12 cellular contexts compared by ENCODE assay signal in the genomic region with DNA sequence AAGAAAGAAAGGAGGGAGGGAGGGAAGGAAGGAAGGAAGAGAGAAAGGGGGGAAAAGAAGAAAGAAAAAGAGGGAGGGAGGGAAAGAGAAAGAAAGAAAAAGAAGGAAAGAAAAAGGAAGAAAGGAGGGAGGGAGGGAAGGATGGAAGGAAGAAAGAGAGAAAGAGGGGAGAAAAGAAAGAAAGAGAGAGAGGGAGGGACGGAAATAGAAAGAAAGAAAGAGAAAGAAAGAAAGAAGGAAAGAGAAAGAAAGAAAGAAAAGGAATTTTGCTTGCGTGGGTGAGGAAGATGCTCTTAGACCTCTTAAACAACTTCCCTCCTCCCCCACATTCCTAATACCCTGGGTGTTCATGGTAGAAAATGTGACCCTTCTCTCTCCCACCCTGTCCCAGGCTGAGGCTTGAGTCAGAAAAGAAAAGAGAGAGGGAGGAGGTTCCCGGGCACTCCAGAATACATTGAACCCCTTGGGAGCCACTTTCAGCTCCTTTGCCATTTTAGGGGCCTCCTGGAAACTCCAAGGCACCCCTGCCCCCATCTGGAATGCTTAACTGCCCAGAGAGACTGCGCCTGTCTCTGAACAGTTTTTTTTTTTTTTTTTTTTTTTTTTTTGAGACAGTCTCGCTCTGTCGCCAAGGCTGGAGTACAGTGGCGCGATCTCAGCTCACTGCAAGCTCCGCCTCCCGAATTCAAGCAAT. TPM values are rescaled to one million over a fixed set of nuclear protein-coding genes. Genes with fewer than 3 reads are reported as not detected.
A peak's percentile ranks its signal among the peaks of the same experiment; 100 is the strongest.
DNase-seq lines count a peak whose midpoint lies in the region; ATAC-seq and TF ChIP-seq lines count a peak whose summit lies in the region.
"Had no signal": no experiment of that assay in that cellular context is flagged by ENCODE, and none has a peak within 500 bp of the region (broad histone marks: within the 10 kb centered on the region; RNA-seq: fewer than 3 reads in every experiment).

No MANE protein-coding gene starts in this region.

- POLR2A ChIA-PET in BJ (lab: Charles Lee) = no interaction called here

- DNase-seq in BJ (ENCODE audit: low read depth) (no peak), endodermal cell (no peak), omental fat pad (ENCODE audit: low spot score) (no peak), NCI-H1436 (lab: John Stamatoyannopoulos, UW) (no peak), NCI-H446 treated with DMSO at 0.1 percent for 48 hours (lab: John Stamatoyannopoulos, UW) (no peak)
- DNase-seq in Jurkat, Clone E6-1 (ENCODE audit: low read depth, low spot score) = no peak
- DNase-seq: activated naive CD4-positive, alpha-beta T cell treated with Interleukin-2 at 50 U/mL for 16 hours; kidney; OCI-M1; retina had no signal

- H3K27ac Mint-ChIP-seq in endodermal cell = no peak overlapping the region

- no peak for TF ChIP-seq CTCF in BJ (IDR thresholded peaks at IDR 0.05; ENCODE audit: insufficient read depth, low read depth, low read length)
- TF ChIP-seq CTCF in endodermal cell (conservative IDR thresholded peaks at IDR 0.05) = no peak
- no peak for TF ChIP-seq CTCF in omental fat pad (IDR thresholded peaks at IDR 0.05)

- H3K36me3 ChIP-seq in BJ (ENCODE audit: control insufficient read depth, insufficient read depth, low read length) (no peaks in the 10 kb centered on the region), endodermal cell (ENCODE audit: control insufficient read depth, insufficient read depth, low read length) (no peaks in the 10 kb centered on the region)

- no peaks in the 10 kb centered on the region for H3K4me1 Mint-ChIP-seq in endodermal cell

- H3K4me3 Mint-ChIP-seq in endodermal cell = no peak overlapping the region

- H3K9ac ChIP-seq in endodermal cell (ENCODE audit: extremely low read depth, low read length, poor library complexity, severe bottlenecking) = no peak overlapping the region

- H3K4me1 ChIP-seq in endodermal cell (ENCODE audit: control insufficient read depth, insufficient read depth, low read length) = no peaks in the 10 kb centered on the region

- H3K27me3 ChIP-seq in BJ (ENCODE audit: control insufficient read depth, insufficient read depth, low read length) (peaks cover 1% of the 10 kb centered on the region), endodermal cell (ENCODE audit: control insufficient read depth, insufficient read depth, low read length, poor library complexity, severe bottlenecking) (no peaks in the 10 kb centered on the region)

- ATAC-seq in omental fat pad (ENCODE audit: low FRiP score) (peak; percentile 58), HG03025 (IDR thresholded peaks at IDR 0.05; ENCODE audit: low FRiP score, unreplicated experiment) (no peak), HG02588 (IDR thresholded peaks at IDR 0.05; ENCODE audit: unreplicated experiment) (no peak)

- H3K27ac ChIP-seq in endodermal cell (ENCODE audit: low read depth, low read length) = peak overlapping the region; percentile 53

- CTCF ChIA-PET in BJ (lab: Yijun Ruan, JAX) = interaction anchor here (0.6 to 8.2 kb wide), 14 partner anchors 8 to 227 kb away, joined by 3 to 75 read pairs (median 22); partner anchors contain the start of genes ANGPTL4, KANK3, MARCHF2 and MYO1F

- H3K9me3 Mint-ChIP-seq in endodermal cell = peaks cover 5% of the 10 kb centered on the region

- no peaks in the 10 kb centered on the region for H3K9me3 ChIP-seq in endodermal cell (ENCODE audit: control insufficient read depth, low read length)

- 43% methylated on average over 8 to 9 of the region's 10 CpGs for WGBS in endodermal cell (ENCODE audit: insufficient coverage in 1 of 2, insufficient read length in 1 of 2), 2 experiments

- H3K4me3 ChIP-seq in BJ (ENCODE audit: low read depth, low read length) (peak overlapping the region; percentile 2; the same call in 1 of the 2 replicates), endodermal cell (ENCODE audit: low read length) (no peak overlapping the region)
- peak overlapping the region; percentile 22; the same call in 1 of the 2 replicates for H3K4me3 ChIP-seq in Jurkat, Clone E6-1 (ENCODE audit: low read length)

- no peaks in the 10 kb centered on the region for H3K36me3 Mint-ChIP-seq in endodermal cell (ENCODE audit: low read depth)

- peaks cover 24% of the 10 kb centered on the region for H3K27me3 Mint-ChIP-seq in endodermal cell (ENCODE audit: insufficient read depth)

RNA-seq across cellular contexts. Expression of gene KANK3, which starts 9.2 kb away (rescaled TPM):
- 0.02 TPM in 1 of 2 replicates, not detected in the other for polyA plus RNA-seq in BJ (2011; rRNA removed)
- not detected in 2 replicates for polyA minus RNA-seq in BJ (2011; rRNA and poly(A)+ RNA removed)
- 1.7 TPM for polyA plus RNA-seq in Jurkat, Clone E6-1 (2012; ENCODE audit: insufficient read depth, insufficient read length)
- total RNA-seq in endodermal cell (1 to 10 TPM; 2.3 to 2.6 TPM), omental fat pad (10 to 100 TPM in 3 of 4 donors, 1 to 10 TPM in 1; 7.1 to 48.7 (median 18.9) TPM)
- polyA plus RNA-seq in endodermal cell (2013, experiment 1 of 2) = 1.6 TPM
- 1.4 TPM for polyA plus RNA-seq in endodermal cell (2013, experiment 2 of 2)

RNA-seq across cellular contexts. Expression of gene ANGPTL4, which starts 11.7 kb away (rescaled TPM):
- 2.2 and 3.2 TPM in 2 replicates for polyA plus RNA-seq in BJ (2011; rRNA removed)
- polyA minus RNA-seq in BJ (2011; rRNA and poly(A)+ RNA removed) = 0.93 and 1.7 TPM in 2 replicates
- polyA plus RNA-seq in Jurkat, Clone E6-1 (2012; ENCODE audit: insufficient read depth, insufficient read length) = 1.4 TPM
- total RNA-seq in endodermal cell = 10 to 100 TPM; 10.9 to 13.2 TPM
- 4.2 TPM for polyA plus RNA-seq in endodermal cell (2013, experiment 1 of 2)
- polyA plus RNA-seq in endodermal cell (2013, experiment 2 of 2) = 2.9 TPM
- 100 to 1,000 TPM in 3 of 4 donors, 10 to 100 TPM in 1; 62.6 to 405 (median 250) TPM for total RNA-seq in omental fat pad

RNA-seq across cellular contexts. Expression of gene RPS28, which starts 31.0 kb away (rescaled TPM):
- polyA plus RNA-seq in BJ (2011; rRNA removed) = 371 and 525 TPM in 2 replicates
- 349 and 391 TPM in 2 replicates for polyA minus RNA-seq in BJ (2011; rRNA and poly(A)+ RNA removed)
- polyA plus RNA-seq in Jurkat, Clone E6-1 (2012; ENCODE audit: insufficient read depth, insufficient read length) = 1,014 TPM
- total RNA-seq in endodermal cell (1,000 to 10,000 TPM; 1,512 to 1,809 TPM), omental fat pad (100 to 1,000 TPM; 420 to 679 (median 534) TPM)
- 1,091 TPM for polyA plus RNA-seq in endodermal cell (2013, experiment 1 of 2)
- polyA plus RNA-seq in endodermal cell (2013, experiment 2 of 2) = 978 TPM

RNA-seq across cellular contexts. Expression of gene NDUFA7, which starts 31.1 kb away (rescaled TPM):
- 40.5 and 48.3 TPM in 2 replicates for polyA plus RNA-seq in BJ (2011; rRNA removed)
- polyA minus RNA-seq in BJ (2011; rRNA and poly(A)+ RNA removed) = 53.5 and 85.5 TPM in 2 replicates
- polyA plus RNA-seq in Jurkat, Clone E6-1 (2012; ENCODE audit: insufficient read depth, insufficient read length) = 195 TPM
- total RNA-seq in endodermal cell (10 to 100 TPM; 75.7 to 86.2 TPM), omental fat pad (10 to 100 TPM; 14.5 to 44.2 (median 33.1) TPM)
- 132 TPM for polyA plus RNA-seq in endodermal cell (2013, experiment 1 of 2)
- 134 TPM for polyA plus RNA-seq in endodermal cell (2013, experiment 2 of 2)

RNA-seq across cellular contexts. Expression of gene RAB11B, which starts 37.9 kb away (rescaled TPM):
- polyA plus RNA-seq in BJ (2011; rRNA removed) = 27.3 and 50.0 TPM in 2 replicates
- polyA minus RNA-seq in BJ (2011; rRNA and poly(A)+ RNA removed) = 20.9 and 22.2 TPM in 2 replicates
- 102 TPM for polyA plus RNA-seq in Jurkat, Clone E6-1 (2012; ENCODE audit: insufficient read depth, insufficient read length)
- total RNA-seq in endodermal cell = 100 to 1,000 TPM; 137 to 146 TPM
- polyA plus RNA-seq in endodermal cell (2013, experiment 1 of 2) = 116 TPM
- 110 TPM for polyA plus RNA-seq in endodermal cell (2013, experiment 2 of 2)
- total RNA-seq in omental fat pad = 10 to 100 TPM; 31.6 to 55.6 (median 41.2) TPM

Comparison
In these comparisons a context has a peak if more than half of its experiments do, and no peak if none do; other contexts are left out.
1. RNA of gene ANGPTL4, which starts 11.7 kb away (total RNA-seq): 62.6 to 405 TPM in omental fat pad; 10.9 to 13.2 TPM in endodermal cell; every median in the first group is over 4 times any median in the second.